Comparison of ENCODE assay signal across 1 cellular context in genomic region chr13:110410000-110410399, GRCh38.
TF ChIP-seq lines count a peak whose summit lies in the region.

No MANE protein-coding gene starts in this region.

TF ChIP-seq in SK-N-SH, 30 proteins besides CTCF, POLR2A, EP300 and RAD21 (continued from another document):
- TF ChIP-seq FOXM1 (IDR thresholded peaks at IDR 0.05; ENCODE audit: low read depth) = no peak
- no peak for TF ChIP-seq TAF1 (IDR thresholded peaks at IDR 0.05; ENCODE audit: borderline replicate concordance, low read depth, low read length)
- TF ChIP-seq ELF1 (IDR thresholded peaks at IDR 0.05) = no peak
- TF ChIP-seq RXRA (IDR thresholded peaks at IDR 0.05; ENCODE audit: borderline replicate concordance, low read depth) = no peak
- TF ChIP-seq TEAD4 (IDR thresholded peaks at IDR 0.05; ENCODE audit: borderline replicate concordance, insufficient read depth) = no peak
- TF ChIP-seq RFX5 (IDR thresholded peaks at IDR 0.05; ENCODE audit: low read length) = no peak
